ENCODE assay signal across 28 cellular contexts in the genomic region with DNA sequence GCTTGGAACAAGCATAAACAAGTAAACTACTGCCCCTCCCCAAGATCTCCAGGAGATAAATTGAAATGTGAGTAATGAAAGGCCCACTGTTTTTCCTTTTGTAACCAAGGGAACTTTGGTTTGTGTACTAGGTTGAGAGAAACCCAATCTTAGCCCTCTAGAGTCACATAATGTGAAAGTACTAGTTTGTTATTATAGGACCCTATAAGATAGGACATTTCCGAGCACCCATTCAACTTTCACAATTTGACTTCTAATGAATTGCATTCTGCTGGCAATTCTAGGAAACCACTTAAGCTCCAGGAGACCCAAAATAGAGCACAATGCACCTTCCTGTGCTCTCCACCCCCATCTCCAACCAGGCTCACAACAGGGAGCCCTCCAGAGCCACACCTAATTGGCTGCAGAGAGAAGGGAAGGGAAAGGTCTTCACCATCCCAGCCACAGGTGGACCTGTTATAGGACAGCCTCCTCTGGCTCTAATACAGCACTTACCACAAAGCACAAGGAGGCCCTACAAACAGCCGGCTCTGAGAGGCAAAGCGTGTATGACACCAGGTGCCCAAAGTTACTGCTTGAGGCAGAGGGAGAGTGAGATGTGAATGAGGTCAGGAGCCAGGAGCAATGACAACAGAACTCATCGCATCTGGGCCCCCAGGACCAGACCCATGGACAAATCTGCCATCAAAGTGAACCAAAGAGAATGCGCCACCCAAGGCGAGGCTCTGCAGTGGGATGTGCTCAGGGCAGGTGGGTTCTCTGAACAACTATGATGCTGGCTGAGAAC.
DNase-seq lines count a peak whose midpoint lies in the region; ATAC-seq, FAIRE-seq and TF ChIP-seq lines count a peak whose summit lies in the region.
"Had no signal": no experiment of that assay in that cellular context is flagged by ENCODE, and none has a peak within 500 bp of the region (broad histone marks: within the 10 kb centered on the region; RNA-seq: fewer than 3 reads in every experiment).

No MANE protein-coding gene starts in this region.

- no peaks in the 10 kb centered on the region for H3K79me2 ChIP-seq in mammary epithelial cell (ENCODE audit: insufficient read depth, low read length)

- no peak for TF ChIP-seq POLR2A in breast epithelium (IDR thresholded peaks at IDR 0.05)

- TF ChIP-seq CTCF in mammary epithelial cell (conservative IDR thresholded peaks at IDR 0.05 in 1 of 2, IDR thresholded peaks at IDR 0.05 in 1 of 2; ENCODE audit: extremely low read depth in 1 of 2, insufficient read depth in 1 of 2, low read depth in 1 of 2, low read length in 2 of 2): no peak
- TF ChIP-seq CTCF in breast epithelium (IDR thresholded peaks at IDR 0.05): no peak
- no peak for TF ChIP-seq CTCF in bronchial epithelial cell (IDR thresholded peaks at IDR 0.05; ENCODE audit: insufficient read depth, low read length, severe bottlenecking)
- no peak for TF ChIP-seq CTCF in GM13976 (IDR thresholded peaks at IDR 0.05; ENCODE audit: borderline replicate concordance, control extremely low read depth, extremely low read depth, insufficient read depth, missing control alignments)

- no peak overlapping the region for H2AFZ ChIP-seq in mammary epithelial cell (ENCODE audit: low read depth, low read length)

- H3K36me3 ChIP-seq in mammary epithelial cell (ENCODE audit: insufficient read depth, low read length) (no peaks in the 10 kb centered on the region), breast epithelium (no peaks in the 10 kb centered on the region), bronchial epithelial cell (ENCODE audit: control insufficient read depth, insufficient read depth, low read length) (no peaks in the 10 kb centered on the region)
- H3K36me3 ChIP-seq: heart right ventricle had no signal

- H3K9me3 ChIP-seq in mammary epithelial cell (replicated peaks; ENCODE audit: insufficient read depth, low read length) (no peaks in the 10 kb centered on the region), breast epithelium (no peaks in the 10 kb centered on the region)
- H3K9me3 ChIP-seq: heart right ventricle had no signal

- H4K20me1 ChIP-seq in mammary epithelial cell (ENCODE audit: insufficient read depth, low read length): no peaks in the 10 kb centered on the region

- in situ Hi-C loops in mammary epithelial cell (cut with MboI; ENCODE audit: low sequenced_read_pairs in 2 of 2) (no loop called here), GM13976 (cut with MboI; ENCODE audit: low sequenced_read_pairs, unreplicated experiment) (no loop called here)

- CTCF ChIA-PET in mammary epithelial cell (lab: Charles Lee; ENCODE audit: low non-redundant PET): no interaction called here

- no TSS peak for BruUV-seq in mammary epithelial cell (replicated peaks; lab: Mats Ljungman, UMichigan)

- DNase-seq in mammary epithelial cell (peak; percentile 16), breast epithelium (ENCODE audit: low spot score in 2 of 2) (no peak), NCI-H2196 (lab: John Stamatoyannopoulos, UW; ENCODE audit: unreplicated experiment) (peak; percentile 63), bronchial epithelial cell (ENCODE audit: low read depth) (peak; percentile 8), urothelium cell line (ENCODE audit: low spot score) (no peak), GM13976 (ENCODE audit: low spot score) (no peak), GM19238 (ENCODE audit: insufficient read length, low spot score) (no peak)
- DNase-seq: activated CD4-positive, alpha-beta T cell treated with anti-CD3 and anti-CD28 coated beads, Interleukin-2, amount 50 U/mL, for 1 hour; anterior cingulate cortex; CD8-positive, alpha-beta memory T cell; central memory CD4-positive, alpha-beta T cell; DND-41; dorsolateral prefrontal cortex; heart right ventricle; left colon; mesenchymal stem cell; NCI-H1105 treated with DMSO at 0.1 percent for 48 hours; NCI-H446; occipital lobe; SHP77 treated with DMSO at 0.1 percent for 48 hours; substantia nigra; T-helper 9 cell had no signal

- intact Hi-C loops in mammary epithelial cell (cut with micrococcal nuclease): no loop called here
- intact Hi-C loops in breast epithelium (cut with DNase I; ENCODE audit: low total_unique reads): no loop called here

- H3K4me2 ChIP-seq in mammary epithelial cell (ENCODE audit: insufficient read depth, low read depth, low read length): no peak overlapping the region

- H3K27ac ChIP-seq in mammary epithelial cell (ENCODE audit: insufficient read depth, low read depth, low read length) (no peak overlapping the region), breast epithelium (no peak overlapping the region)
- H3K27ac ChIP-seq: dorsolateral prefrontal cortex, heart right ventricle had no signal

- ATAC-seq in HG03175 (IDR thresholded peaks at IDR 0.05; ENCODE audit: unreplicated experiment): no peak
- ATAC-seq: HCT116; heart right ventricle; left colon; Panc1; stimulated activated effector memory CD8-positive, alpha-beta T cell treated with anti-CD3 and anti-CD28 coated beads, Interleukin-12 subunit alpha, Interleukin-12 subunit beta, amount 100 ng/mL, for 72 hours had no signal

- no peaks in the 10 kb centered on the region for H3K27me3 ChIP-seq in mammary epithelial cell (ENCODE audit: insufficient read depth, low read length)
- no peaks in the 10 kb centered on the region for H3K27me3 ChIP-seq in breast epithelium
- no peaks in the 10 kb centered on the region for H3K27me3 ChIP-seq in bronchial epithelial cell (ENCODE audit: control insufficient read depth, insufficient read depth, low read length)

- H3K4me3 ChIP-seq in mammary epithelial cell (replicated peaks in 1 of 3; ENCODE audit: insufficient read depth in 1 of 3, low read depth in 2 of 3, low read length in 3 of 3): no peak overlapping the region
- no peak overlapping the region for H3K4me3 ChIP-seq in breast epithelium
- no peak overlapping the region for H3K4me3 ChIP-seq in bronchial epithelial cell (ENCODE audit: low read depth, low read length)
- H3K4me3 ChIP-seq: dorsolateral prefrontal cortex, heart right ventricle had no signal

- 88% methylated on average over 4 of the region's 6 CpGs for WGBS in mammary epithelial cell (ENCODE audit: low coverage, missing lambda C conversion rate)

- H3K9ac ChIP-seq in mammary epithelial cell (ENCODE audit: insufficient read depth, low read length): no peak overlapping the region

- dilution Hi-C loops in mammary epithelial cell (cut with HindIII; ENCODE audit: low sequenced_read_pairs): no loop called here

- FAIRE-seq in bronchial epithelial cell (lab: Jason Lieb, UNC) (no peak), urothelium cell line (lab: Jason Lieb, UNC) (peak; percentile 77)
- FAIRE-seq: A204.1, GM12891 had no signal

- H3K4me1 ChIP-seq in mammary epithelial cell (ENCODE audit: insufficient read depth, low read length) (no peaks in the 10 kb centered on the region), breast epithelium (no peaks in the 10 kb centered on the region)
- H3K4me1 ChIP-seq: heart right ventricle had no signal

Comparison
In these comparisons a context has a peak if more than half of its experiments do, and no peak if none do; other contexts are left out.
1. DNase-seq: peak in mammary epithelial cell (single experiment), NCI-H2196 (single experiment) and bronchial epithelial cell (single experiment); none in breast epithelium (0 of 2), urothelium cell line (single experiment), GM13976 (single experiment) and GM19238 (single experiment).